ENCODE assay signal across 9 cellular contexts in genomic region chr22:42978453-42979103, GRCh38. TPM values are rescaled to one million over a fixed set of nuclear protein-coding genes. Genes with fewer than 3 reads are reported as not detected.
A peak's percentile ranks its signal among the peaks of the same experiment; 100 is the strongest.
DNase-seq lines count a peak whose midpoint lies in the region; ATAC-seq, FAIRE-seq and TF ChIP-seq lines count a peak whose summit lies in the region.
"Had no signal": no experiment of that assay in that cellular context is flagged by ENCODE, and none has a peak within 500 bp of the region (broad histone marks: within the 10 kb centered on the region; RNA-seq: fewer than 3 reads in every experiment).

No MANE protein-coding gene starts in this region.

- H3K9me3 ChIP-seq in astrocyte (ENCODE audit: insufficient read depth, low read depth, low read length) = no peaks in the 10 kb centered on the region
- H3K9me3 ChIP-seq in right cardiac atrium (ENCODE audit: control insufficient read depth, low read length) = no peaks in the 10 kb centered on the region
- H3K9me3 ChIP-seq in gastrocnemius medialis = no peaks in the 10 kb centered on the region
- no peaks in the 10 kb centered on the region for H3K9me3 ChIP-seq in HAP-1

- H3K9ac ChIP-seq in astrocyte (ENCODE audit: low read length) = peak overlapping the region; percentile 0

- intact Hi-C loops in right cardiac atrium (cut with DNase I) = no loop called here
- intact Hi-C loops in gastrocnemius medialis (cut with DNase I; ENCODE audit: low total_unique reads) = no loop called here

- WGBS in right cardiac atrium = 29% methylated on average over 5 of the region's 5 CpGs

- peaks cover 20% of the 10 kb centered on the region for H3K4me1 Mint-ChIP-seq in astrocyte (ENCODE audit: low read depth, unreplicated experiment)

- no peaks in the 10 kb centered on the region for H3K9me3 Mint-ChIP-seq in astrocyte (ENCODE audit: unreplicated experiment)

- H3K4me3 Mint-ChIP-seq in astrocyte (ENCODE audit: unreplicated experiment) = peak overlapping the region; percentile 17

- peaks cover 60% of the 10 kb centered on the region for H4K20me1 ChIP-seq in astrocyte (ENCODE audit: insufficient read depth, low read length)

- no peak overlapping the region for H2AFZ ChIP-seq in astrocyte (ENCODE audit: low read depth, low read length)

- no peaks in the 10 kb centered on the region for H3K36me3 ChIP-seq in astrocyte (ENCODE audit: insufficient read depth, low read length)
- H3K36me3 ChIP-seq in gastrocnemius medialis = no peaks in the 10 kb centered on the region
- H3K36me3 ChIP-seq in HAP-1 (replicated peaks) = no peaks in the 10 kb centered on the region

- H3K4me2 ChIP-seq in astrocyte (ENCODE audit: low read length) = peak overlapping the region; percentile 33

- peak; percentile 49 for DNase-seq in ELR (ENCODE audit: low read depth)
- peak; percentile 77 for DNase-seq in astrocyte (ENCODE audit: low read depth)
- DNase-seq in right cardiac atrium = peak in 1 of 3 donors; percentile 49
- no peak for DNase-seq in gastrocnemius medialis
- DNase-seq in HAP-1 (ENCODE audit: low spot score in 2 of 2) = no peak
- DNase-seq in NCI-H2196 treated with DMSO at 0.1 percent for 48 hours (lab: John Stamatoyannopoulos, UW; ENCODE audit: unreplicated experiment) = no peak
- no peak for DNase-seq in DMS153 (lab: John Stamatoyannopoulos, UW)
- DNase-seq in stimulated activated CD4-positive, alpha-beta T cell treated with anti-CD3 and anti-CD28 coated beads, Interleukin-12 subunit alpha, Interleukin-12 subunit beta, amount 100 ng/mL, for 4 hours = no peak
- DNase-seq: activated naive CD4-positive, alpha-beta T cell had no signal

- no peaks in the 10 kb centered on the region for H3K27me3 Mint-ChIP-seq in astrocyte (ENCODE audit: low read depth, unreplicated experiment)

- ATAC-seq in right cardiac atrium = peak; percentile 82 to 95
- ATAC-seq in gastrocnemius medialis = peak; percentile 75 to 85

- no peak for FAIRE-seq in astrocyte (lab: Jason Lieb, UNC)

- TF ChIP-seq POLR2A in gastrocnemius medialis (IDR thresholded peaks at IDR 0.05) = no peak

- H3K27ac ChIP-seq in astrocyte (ENCODE audit: low read depth, low read length) (peak overlapping the region; percentile 39), right cardiac atrium (ENCODE audit: low read length) (peak overlapping the region; percentile 78), gastrocnemius medialis (peak overlapping the region; percentile 30 to 65 (median 46))

- H3K4me3 ChIP-seq in astrocyte (ENCODE audit: insufficient read depth, low read depth, low read length) (no peak overlapping the region), right cardiac atrium (ENCODE audit: low read length) (no peak overlapping the region), gastrocnemius medialis (no peak overlapping the region), HAP-1 (no peak overlapping the region)

- TF ChIP-seq CTCF in astrocyte (IDR thresholded peaks at IDR 0.05; ENCODE audit: insufficient read depth, low read depth, low read length) (no peak), gastrocnemius medialis (IDR thresholded peaks at IDR 0.05 in 4 of 5, conservative IDR thresholded peaks at IDR 0.05 in 1 of 5) (no peak)

- H3K27ac Mint-ChIP-seq in astrocyte (ENCODE audit: unreplicated experiment) = peak overlapping the region; percentile 56

- H3K79me2 ChIP-seq in astrocyte (ENCODE audit: insufficient read depth, low read length) = peaks cover 73% of the 10 kb centered on the region

- peaks cover 2% of the 10 kb centered on the region for H3K36me3 Mint-ChIP-seq in astrocyte (ENCODE audit: low read depth, unreplicated experiment)

- H3K27me3 ChIP-seq in astrocyte (ENCODE audit: insufficient read depth, low read length) (no peaks in the 10 kb centered on the region), right cardiac atrium (ENCODE audit: control insufficient read depth, insufficient read depth) (no peaks in the 10 kb centered on the region), gastrocnemius medialis (no peaks in the 10 kb centered on the region), HAP-1 (ENCODE audit: low read depth) (no peaks in the 10 kb centered on the region)

- H3K4me1 ChIP-seq in astrocyte (ENCODE audit: insufficient read depth, low read length) = peaks cover 12% of the 10 kb centered on the region
- H3K4me1 ChIP-seq in right cardiac atrium (ENCODE audit: control insufficient read depth, insufficient read depth, low read length) = peaks cover 25% of the 10 kb centered on the region
- H3K4me1 ChIP-seq in gastrocnemius medialis = peaks cover 31 to 40% of the 10 kb centered on the region in 2 donors
- peaks cover 3% of the 10 kb centered on the region for H3K4me1 ChIP-seq in HAP-1

- in situ Hi-C loops in gastrocnemius medialis (cut with MboI; ENCODE audit: low sequenced_read_pairs in 4 of 4) (loop anchor here in 1 of 4 donors (10.0 kb wide), 1 partner anchor 64 kb away; no protein-coding TSS in a partner anchor), HAP-1 (cut with MboI; ENCODE audit: low sequenced_read_pairs) (no loop called here)

RNA-seq across cellular contexts. Expression of gene PACSIN2, which starts 36.4 kb away (rescaled TPM):
- total RNA-seq in astrocyte (84.1 and 87.8 TPM in 2 replicates), right cardiac atrium (10 to 100 TPM; 66.7 to 85.6 (median 69.8) TPM), gastrocnemius medialis (10 to 100 TPM; 37.3 to 45.9 (median 39.8) TPM)
- polyA plus RNA-seq in right cardiac atrium = 40.4 TPM

Comparison
In these comparisons a context has a peak if more than half of its experiments do, and no peak if none do; other contexts are left out.
1. DNase-seq: peak in ELR (single experiment) and astrocyte (single experiment); none in gastrocnemius medialis (0 of 2), HAP-1 (0 of 2), NCI-H2196 treated with DMSO at 0.1 percent for 48 hours (single experiment), DMS153 (single experiment) and stimulated activated CD4-positive, alpha-beta T cell treated with anti-CD3 and anti-CD28 coated beads, Interleukin-12 subunit alpha, Interleukin-12 subunit beta, amount 100 ng/mL, for 4 hours (single experiment).
2. Peak in every context shown above with its lines, with median percentiles within 50 percentile points of each other: H3K27ac ChIP-seq.